ENCODE assay signal across 21 cellular contexts in genomic region chr11:69425444-69425843, GRCh38. TPM values are rescaled to one million over a fixed set of nuclear protein-coding genes. Genes with fewer than 3 reads are reported as not detected.
"Had no signal": no experiment of that assay in that cellular context is flagged by ENCODE, and none has a peak within 500 bp of the region (broad histone marks: within the 10 kb centered on the region; RNA-seq: fewer than 3 reads in every experiment).

No MANE protein-coding gene starts in this region.

- H3K4me3 Mint-ChIP-seq: activated CD4-positive, alpha-beta T cell treated with anti-CD3 and anti-CD28 coated beads, Interleukin-2, amount 10 ng/mL, durations not matched to agents 7 days and 5 days; stimulated activated naive CD8-positive, alpha-beta T cell treated with anti-CD3 and anti-CD28 coated beads, Interleukin-15, Interleukin-2, amounts not matched to agents 100 ng/mL and 50 ng/mL, for 24 hours; T-helper 2 cell treated with Interferon-gamma antibody and Interleukin-4, amounts not matched to agents 5 μg/mL and 100 μg/mL, for 36 hours had no signal

- H3K27me3 ChIP-seq: breast epithelium, heart left ventricle, left lung, ovary had no signal

- H3K4me3 ChIP-seq: adrenal gland, breast epithelium, gastroesophageal sphincter, heart left ventricle, left lung, ovary had no signal

- FAIRE-seq: astrocyte had no signal

- ATAC-seq: esophagus mucosa, gastroesophageal sphincter, heart left ventricle, left lung had no signal

- H3K36me3 ChIP-seq: adrenal gland, breast epithelium, gastroesophageal sphincter, heart left ventricle, left lung, ovary had no signal

- H3K27ac Mint-ChIP-seq: activated CD4-positive, alpha-beta T cell treated with anti-CD3 and anti-CD28 coated beads, Interleukin-2, amount 10 ng/mL, durations not matched to agents 7 days and 5 days; T-helper 2 cell treated with Interferon-gamma antibody and Interleukin-4, amounts not matched to agents 5 μg/mL and 100 μg/mL, for 36 hours had no signal

- H3K9me3 ChIP-seq: adrenal gland, ovary had no signal

- DNase-seq: activated CD4-positive, alpha-beta T cell treated with anti-CD3 and anti-CD28 coated beads, Interleukin-2, amount 10 ng/mL, durations not matched to agents 7 days and 5 days; activated CD8-positive, alpha-beta memory T cell treated with anti-CD3 and anti-CD28 coated beads, Interleukin-2, amount 50 U/mL, for 4 hours; activated effector memory CD4-positive, alpha-beta T cell treated with Interleukin-2 at 50 U/mL for 16 hours; activated naive CD4-positive, alpha-beta T cell treated with anti-CD3 and anti-CD28 coated beads, Interleukin-2, amount 50 U/mL, for 16 hours; activated T-cell treated with anti-CD3 and anti-CD28 coated beads, Interleukin-2, amount 50 U/mL, for 4 hours; adrenal gland; cerebellar nuclear complex; effector CD8-positive, alpha-beta T cell; left lung; mammary epithelial cell; ovary; trophoblast cell had no signal

- H3K27ac ChIP-seq: adrenal gland, breast epithelium, gastroesophageal sphincter, heart left ventricle, left lung, ovary had no signal

- H3K4me1 ChIP-seq: adrenal gland, breast epithelium had no signal

RNA-seq across cellular contexts. Expression of gene LINC01488, which starts 56.0 kb away (rescaled TPM):
- total RNA-seq: activated CD4-positive, alpha-beta T cell treated with anti-CD3 and anti-CD28 coated beads, Interleukin-2, amount 10 ng/mL, durations not matched to agents 7 days and 5 days; activated T-cell treated with anti-CD3 and anti-CD28 coated beads, Interleukin-2, amount 50 U/mL, for 4 hours; adrenal gland; astrocyte; breast epithelium; esophagus mucosa; gastroesophageal sphincter; kidney epithelial cell; left lung; mammary epithelial cell; mononuclear cell; ovary had no signal
- polyA plus RNA-seq: adrenal gland, mammary epithelial cell, ovary had no signal
